In genomic region chr11:9138612-9139579, GRCh38 we compare ENCODE assay signal across 8 cellular contexts. TPM values are rescaled to one million over a fixed set of nuclear protein-coding genes. Genes with fewer than 3 reads are reported as not detected.
DNase-seq lines count a peak whose midpoint lies in the region; ATAC-seq and TF ChIP-seq lines count a peak whose summit lies in the region.

No MANE protein-coding gene starts in this region.

- H3K4me3 ChIP-seq in CD4-positive, alpha-beta memory T cell (ENCODE audit: low read length in 2 of 2): no peak overlapping the region
- no peak overlapping the region for H3K4me3 ChIP-seq in foreskin fibroblast (ENCODE audit: low read depth in 1 of 2, low read length in 2 of 2)

- peak overlapping the region in 3 of 8 donors; percentile 22 to 27 (median 25) for H3K4me3 Mint-ChIP-seq in CD4-positive, alpha-beta memory T cell
- no peak overlapping the region for H3K4me3 Mint-ChIP-seq in activated CD4-positive, alpha-beta memory T cell treated with anti-CD3 and anti-CD28 coated beads for 36 hours

- H3K27ac ChIP-seq in CD4-positive, alpha-beta memory T cell (ENCODE audit: low read depth, low read length): no peak overlapping the region

- H3K27me3 ChIP-seq in CD4-positive, alpha-beta memory T cell (ENCODE audit: insufficient read depth, low read length): no peaks in the 10 kb centered on the region

- CTCF ChIA-PET in CD4-positive, alpha-beta memory T cell (lab: Charles Lee; ENCODE audit: partially characterized antibody): interaction anchor here (0.9 to 5.6 kb wide), 22 partner anchors 9 to 395 kb away, joined by 3 to 187 read pairs (median 10); partner anchors contain the start of gene TMEM9B
- CTCF ChIA-PET in activated CD4-positive, alpha-beta memory T cell treated with anti-CD3 and anti-CD28 coated beads for 36 hours (lab: Charles Lee): interaction anchor here (0.6 to 6.3 kb wide), 35 partner anchors 7 to 936 kb away, joined by 3 to 235 read pairs (median 8); partner anchors contain the start of gene TMEM9B

- no peak for TF ChIP-seq CTCF in foreskin fibroblast (IDR thresholded peaks at IDR 0.05; ENCODE audit: low read depth, low read length)

- ATAC-seq in GM19455 (IDR thresholded peaks at IDR 0.05; ENCODE audit: unreplicated experiment): no peak
- no peak for ATAC-seq in GM18870 (IDR thresholded peaks at IDR 0.05; ENCODE audit: unreplicated experiment)
- no peak for ATAC-seq in GM18909 (IDR thresholded peaks at IDR 0.05; ENCODE audit: poor library complexity, unreplicated experiment)

- no peaks in the 10 kb centered on the region for H3K27me3 Mint-ChIP-seq in CD4-positive, alpha-beta memory T cell
- no peaks in the 10 kb centered on the region for H3K27me3 Mint-ChIP-seq in activated CD4-positive, alpha-beta memory T cell treated with anti-CD3 and anti-CD28 coated beads for 36 hours

- no peaks in the 10 kb centered on the region for H3K9me3 Mint-ChIP-seq in CD4-positive, alpha-beta memory T cell
- H3K9me3 Mint-ChIP-seq in activated CD4-positive, alpha-beta memory T cell treated with anti-CD3 and anti-CD28 coated beads for 36 hours: no peaks in the 10 kb centered on the region

- H3K27ac Mint-ChIP-seq in CD4-positive, alpha-beta memory T cell: peak overlapping the region; percentile 15 to 81 (median 25)
- H3K27ac Mint-ChIP-seq in activated CD4-positive, alpha-beta memory T cell treated with anti-CD3 and anti-CD28 coated beads for 36 hours: peak overlapping the region; percentile 68

- peaks cover 26% of the 10 kb centered on the region for H3K4me1 ChIP-seq in CD4-positive, alpha-beta memory T cell (ENCODE audit: insufficient read depth, low read length)

- peak in 3 of 5 donors; percentile 8 to 56 (median 12) for DNase-seq in CD4-positive, alpha-beta memory T cell
- DNase-seq in NCI-H1105 (lab: John Stamatoyannopoulos, UW): peak; percentile 85
- peak; percentile 64 for DNase-seq in activated CD4-positive, alpha-beta memory T cell treated with anti-CD3 and anti-CD28 coated beads for 36 hours
- DNase-seq in foreskin fibroblast: peak; percentile 86 to 92
- peak in 2 of 3 experiments; percentile 13 for DNase-seq in stimulated activated CD4-positive, alpha-beta T cell treated with anti-CD3 and anti-CD28 coated beads, TNF-alpha, amount 100 ng/mL, for 4 hours (ENCODE audit: low read depth in 3 of 3)

- POLR2A ChIA-PET in CD4-positive, alpha-beta memory T cell (lab: Charles Lee; ENCODE audit: partially characterized antibody): interaction anchor here (1.4 kb wide), 2 partner anchors 124 to 321 kb away, joined by 5 to 6 read pairs; partner anchors contain the start of gene ZNF143
- POLR2A ChIA-PET in activated CD4-positive, alpha-beta memory T cell treated with anti-CD3 and anti-CD28 coated beads for 36 hours (lab: Charles Lee): no interaction called here

- peaks cover 11 to 36% (median 21%) of the 10 kb centered on the region in 4 donors for H3K4me1 Mint-ChIP-seq in CD4-positive, alpha-beta memory T cell
- H3K4me1 Mint-ChIP-seq in activated CD4-positive, alpha-beta memory T cell treated with anti-CD3 and anti-CD28 coated beads for 36 hours (ENCODE audit: low read depth): peaks cover 32% of the 10 kb centered on the region

- H3K9me3 ChIP-seq in CD4-positive, alpha-beta memory T cell (ENCODE audit: control insufficient read depth in 1 of 2, low read length in 2 of 2): no peaks in the 10 kb centered on the region

- intact Hi-C loops in CD4-positive, alpha-beta memory T cell (cut with micrococcal nuclease): loop anchor here (5.0 kb wide), 1 partner anchor 912 kb away; no protein-coding TSS in a partner anchor
- intact Hi-C loops in activated CD4-positive, alpha-beta memory T cell treated with anti-CD3 and anti-CD28 coated beads for 36 hours (cut with micrococcal nuclease): loop anchor here (5.0 kb wide), 1 partner anchor 47 kb away; the partner anchor contains the start of gene SCUBE2

- peaks cover 33 to 40% of the 10 kb centered on the region in 2 donors for H3K36me3 Mint-ChIP-seq in CD4-positive, alpha-beta memory T cell
- H3K36me3 Mint-ChIP-seq in activated CD4-positive, alpha-beta memory T cell treated with anti-CD3 and anti-CD28 coated beads for 36 hours: peaks cover 10% of the 10 kb centered on the region

- H3K36me3 ChIP-seq in CD4-positive, alpha-beta memory T cell (ENCODE audit: insufficient read depth, low read length): peaks cover 33% of the 10 kb centered on the region

RNA-seq across cellular contexts. Expression of gene SCUBE2, which starts 47.5 kb away (rescaled TPM):
- under 1 TPM in 1 of 2 experiments, not detected in 1; 0.64 TPM for total RNA-seq in CD4-positive, alpha-beta memory T cell
- polyA plus RNA-seq in CD4-positive, alpha-beta memory T cell: not detected
- total RNA-seq in activated CD4-positive, alpha-beta memory T cell treated with anti-CD3 and anti-CD28 coated beads for 36 hours: not detected

Comparison
In these comparisons a context has a peak if more than half of its experiments do, and no peak if none do; other contexts are left out.
1. DNase-seq: peak in every context shown above with its lines; median percentile 89 in foreskin fibroblast; 85 in NCI-H1105; 64 in activated CD4-positive, alpha-beta memory T cell treated with anti-CD3 and anti-CD28 coated beads for 36 hours; 13 in stimulated activated CD4-positive, alpha-beta T cell treated with anti-CD3 and anti-CD28 coated beads, TNF-alpha, amount 100 ng/mL, for 4 hours; 12 in CD4-positive, alpha-beta memory T cell.